Comparison of ENCODE assay signal across 8 cellular contexts in genomic region chr14:60090864-60091519, GRCh38. TPM values are rescaled to one million over a fixed set of nuclear protein-coding genes. Genes with fewer than 3 reads are reported as not detected.
DNase-seq lines count a peak whose midpoint lies in the region; ATAC-seq, FAIRE-seq and TF ChIP-seq lines count a peak whose summit lies in the region.

No MANE protein-coding gene starts in this region.

- ATAC-seq in CD8-positive, alpha-beta T cell, result no peak
- peak; percentile 19 for ATAC-seq in body of pancreas
- ATAC-seq in GM19455 (IDR thresholded peaks at IDR 0.05; ENCODE audit: unreplicated experiment), result no peak

- no peak for TF ChIP-seq POLR2A in body of pancreas (IDR thresholded peaks at IDR 0.05)

- 9 to 10% methylated on average over 16 of the region's 16 CpGs for WGBS in body of pancreas, 2 donors

- H3K27ac ChIP-seq in CD8-positive, alpha-beta T cell (ENCODE audit: low read depth, low read length), result peak overlapping the region; percentile 84
- H3K27ac ChIP-seq in body of pancreas, result peak overlapping the region; percentile 93 to 98 (median 94)

- peak overlapping the region; percentile 68 for H3K4me3 ChIP-seq in CD8-positive, alpha-beta T cell (ENCODE audit: low read depth, low read length)
- H3K4me3 ChIP-seq in body of pancreas (peak overlapping the region in 1 of 2 donors; percentile 67), iPS-11a (ENCODE audit: low read depth, low read length) (peak overlapping the region; percentile 95)

- no peaks in the 10 kb centered on the region for H3K9me3 Mint-ChIP-seq in CD8-positive, alpha-beta T cell

- H3K4me1 ChIP-seq in CD8-positive, alpha-beta T cell (ENCODE audit: insufficient read depth, low read length), result peaks cover 24% of the 10 kb centered on the region
- peaks cover 26% of the 10 kb centered on the region for H3K4me1 ChIP-seq in body of pancreas

- H3K27me3 Mint-ChIP-seq in CD8-positive, alpha-beta T cell (ENCODE audit: low read depth), result no peaks in the 10 kb centered on the region

- POLR2A ChIA-PET in CD8-positive, alpha-beta T cell (lab: Charles Lee), result interaction anchor here (1.1 to 2.6 kb wide), 2 partner anchors 74 to 157 kb away, joined by 5 to 23 read pairs; partner anchors contain the start of genes DHRS7 and PPM1A

- no peak for FAIRE-seq in HTR-8/SVneo (lab: Jason Lieb, UNC)

- TF ChIP-seq CTCF in CD8-positive, alpha-beta T cell (IDR thresholded peaks at IDR 0.05), result no peak
- TF ChIP-seq CTCF in body of pancreas (IDR thresholded peaks at IDR 0.05), result no peak

- peak in 4 of 7 experiments; percentile 14 to 51 (median 26) for DNase-seq in CD8-positive, alpha-beta T cell
- DNase-seq in HTR-8/SVneo (ENCODE audit: insufficient read length, low spot score) (peak; percentile 75), RKO (ENCODE audit: low spot score) (peak; percentile 81), body of pancreas (peak; percentile 52 to 76 (median 58)), renal cortical epithelial cell (ENCODE audit: low read depth) (peak; percentile 53)
- no peak for DNase-seq in NK-92 treated with Interleukin-12 subunit alpha and Interleukin-12 subunit beta, amount 100 ng/mL, for 24 hours (lab: John Stamatoyannopoulos, UW)

- H3K27me3 ChIP-seq in CD8-positive, alpha-beta T cell (ENCODE audit: insufficient read depth, low read length), result no peaks in the 10 kb centered on the region
- H3K27me3 ChIP-seq in body of pancreas, result no peaks in the 10 kb centered on the region

- peak overlapping the region; percentile 99 for H3K27ac Mint-ChIP-seq in CD8-positive, alpha-beta T cell

- H3K36me3 Mint-ChIP-seq in CD8-positive, alpha-beta T cell, result peaks cover 12% of the 10 kb centered on the region

- no peaks in the 10 kb centered on the region for H3K9me3 ChIP-seq in CD8-positive, alpha-beta T cell (ENCODE audit: low read length)
- H3K9me3 ChIP-seq in body of pancreas, result no peaks in the 10 kb centered on the region

- no peaks in the 10 kb centered on the region for H3K36me3 ChIP-seq in CD8-positive, alpha-beta T cell (ENCODE audit: insufficient read depth, low read length)
- no peaks in the 10 kb centered on the region for H3K36me3 ChIP-seq in body of pancreas (replicated peaks in 1 of 2; ENCODE audit: insufficient read depth in 1 of 2, low read depth in 2 of 2)

- intact Hi-C loops in CD8-positive, alpha-beta T cell (cut with DNase I, micrococcal nuclease), result loop anchor here (1.0 to 10.0 kb wide), 15 partner anchors 26 to 1894 kb away; partner anchors contain the start of genes HIF1A (in 2 of the 2), ARID4A (in 1 of the 2), DAAM1 (in 1 of the 2) and MNAT1 (in 1 of the 2)
- intact Hi-C loops in body of pancreas (cut with DNase I), result no loop called here

- peak overlapping the region; percentile 94 for H3K4me3 Mint-ChIP-seq in CD8-positive, alpha-beta T cell

- CTCF ChIA-PET in CD8-positive, alpha-beta T cell (lab: Charles Lee), result interaction anchor here (1.4 to 2.6 kb wide), 3 partner anchors 22 to 126 kb away, joined by 4 to 11 read pairs (median 8); no protein-coding TSS in a partner anchor

- H3K4me1 Mint-ChIP-seq in CD8-positive, alpha-beta T cell (ENCODE audit: low read depth), result peaks cover 41% of the 10 kb centered on the region

RNA-seq across cellular contexts. Expression of gene PCNX4, which starts 0.7 kb away (rescaled TPM):
- 10 to 100 TPM; 16.3 to 25.1 TPM for total RNA-seq in CD8-positive, alpha-beta T cell
- total RNA-seq in body of pancreas (10 to 100 TPM; 37.6 to 71.2 TPM), renal cortical epithelial cell (62.2 and 169 TPM in 2 replicates)
